Comparison of ENCODE assay signal across 1 cellular context in the genomic region with DNA sequence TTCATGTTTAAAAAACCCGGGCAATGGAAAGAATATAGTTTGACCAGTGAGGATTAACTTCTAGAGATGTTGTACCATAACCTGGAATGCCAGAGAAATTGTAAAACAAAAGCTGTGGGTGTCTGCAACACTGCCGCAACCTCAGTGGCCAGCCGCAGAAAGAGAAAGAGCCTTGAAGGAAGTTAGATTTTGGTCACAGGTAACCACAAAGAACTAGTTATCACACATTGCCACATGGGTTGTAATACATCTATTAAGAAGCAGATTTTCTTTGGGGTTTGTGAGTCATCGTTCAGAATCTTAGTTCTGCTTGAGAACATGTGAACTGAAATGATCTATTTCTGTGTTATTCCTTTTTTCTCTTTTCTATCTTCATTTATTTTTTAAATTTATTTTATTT.
TF ChIP-seq lines count a peak whose summit lies in the region.

No MANE protein-coding gene starts in this region.

TF ChIP-seq in SK-N-SH treated with all-trans-retinoic acid at 6 μM for 48 hours, 23 proteins besides CTCF, POLR2A, EP300 and RAD21 (continued from another document):
- TF ChIP-seq, protein P1, sequence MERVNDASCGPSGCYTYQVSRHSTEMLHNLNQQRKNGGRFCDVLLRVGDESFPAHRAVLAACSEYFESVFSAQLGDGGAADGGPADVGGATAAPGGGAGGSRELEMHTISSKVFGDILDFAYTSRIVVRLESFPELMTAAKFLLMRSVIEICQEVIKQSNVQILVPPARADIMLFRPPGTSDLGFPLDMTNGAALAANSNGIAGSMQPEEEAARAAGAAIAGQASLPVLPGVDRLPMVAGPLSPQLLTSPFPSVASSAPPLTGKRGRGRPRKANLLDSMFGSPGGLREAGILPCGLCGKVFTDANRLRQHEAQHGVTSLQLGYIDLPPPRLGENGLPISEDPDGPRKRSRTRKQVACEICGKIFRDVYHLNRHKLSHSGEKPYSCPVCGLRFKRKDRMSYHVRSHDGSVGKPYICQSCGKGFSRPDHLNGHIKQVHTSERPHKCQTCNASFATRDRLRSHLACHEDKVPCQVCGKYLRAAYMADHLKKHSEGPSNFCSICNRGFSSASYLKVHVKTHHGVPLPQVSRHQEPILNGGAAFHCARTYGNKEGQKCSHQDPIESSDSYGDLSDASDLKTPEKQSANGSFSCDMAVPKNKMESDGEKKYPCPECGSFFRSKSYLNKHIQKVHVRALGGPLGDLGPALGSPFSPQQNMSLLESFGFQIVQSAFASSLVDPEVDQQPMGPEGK (CRISPR knock-in tag; IDR thresholded peaks at IDR 0.05; ENCODE audit: borderline replicate concordance), result no peak
- no peak for TF ChIP-seq PPARA (CRISPR knock-in tag; IDR thresholded peaks at IDR 0.05; ENCODE audit: borderline replicate concordance)
- TF ChIP-seq OSR1 (CRISPR knock-in tag; IDR thresholded peaks at IDR 0.05), result no peak
- no peak for TF ChIP-seq ARNTL (CRISPR knock-in tag; IDR thresholded peaks at IDR 0.05; ENCODE audit: borderline replicate concordance, low read depth)
- TF ChIP-seq ISL1 (CRISPR knock-in tag; IDR thresholded peaks at IDR 0.05), result no peak
- no peak for TF ChIP-seq SNAI2 (CRISPR knock-in tag; IDR thresholded peaks at IDR 0.05)
